9 cellular contexts compared by ENCODE assay signal in the genomic region with DNA sequence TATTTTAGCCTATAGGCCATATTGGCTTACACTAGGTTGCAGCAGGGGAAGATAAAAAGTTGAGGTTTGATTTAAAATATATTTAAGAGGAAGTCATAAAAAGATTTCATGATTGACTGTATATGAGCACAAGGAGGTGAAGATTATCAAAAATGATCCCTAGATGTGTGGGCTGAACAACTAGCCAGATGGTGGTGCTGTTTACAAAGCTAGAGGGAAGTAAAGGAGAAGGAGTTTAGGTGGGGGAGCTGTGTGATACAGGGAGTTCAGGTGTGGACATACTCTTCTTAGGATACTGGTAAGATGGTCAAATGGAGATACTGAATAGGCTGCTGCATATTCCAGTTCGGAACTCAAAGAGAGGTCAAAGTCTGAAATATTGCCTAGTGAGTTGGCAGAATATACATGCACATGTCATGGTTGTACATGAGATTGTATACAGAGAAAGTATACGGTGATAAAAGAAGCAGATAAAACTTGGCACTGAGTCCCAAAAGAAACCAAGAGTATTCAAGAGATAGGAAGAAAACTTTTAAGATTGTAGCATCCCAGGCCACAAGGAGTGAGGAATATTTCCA.
DNase-seq lines count a peak whose midpoint lies in the region; ATAC-seq and TF ChIP-seq lines count a peak whose summit lies in the region.
"Had no signal": no experiment of that assay in that cellular context is flagged by ENCODE, and none has a peak within 500 bp of the region (broad histone marks: within the 10 kb centered on the region; RNA-seq: fewer than 3 reads in every experiment).

No MANE protein-coding gene starts in this region.

- no peaks in the 10 kb centered on the region for H3K4me1 ChIP-seq in psoas muscle
- H3K4me1 ChIP-seq in vagina: no peaks in the 10 kb centered on the region
- H3K4me1 ChIP-seq: BLaER1 had no signal

- no peak for TF ChIP-seq POLR2A in vagina (IDR thresholded peaks at IDR 0.05)
- TF ChIP-seq POLR2A in lower leg skin (IDR thresholded peaks at IDR 0.05): no peak

- H3K36me3 Mint-ChIP-seq in chondrocyte (ENCODE audit: low read depth): no peaks in the 10 kb centered on the region

- TF ChIP-seq CTCF in chondrocyte (IDR thresholded peaks at IDR 0.05) (peak; percentile 84), psoas muscle (IDR thresholded peaks at IDR 0.05) (peak; percentile 7), vagina (IDR thresholded peaks at IDR 0.05) (no peak), lower leg skin (IDR thresholded peaks at IDR 0.05) (no peak)

- H3K27me3 Mint-ChIP-seq in chondrocyte (ENCODE audit: low read depth): no peaks in the 10 kb centered on the region

- 52 to 61% (median 56%) methylated on average over 2 of the region's 2 CpGs for WGBS in psoas muscle, 3 donors
- WGBS in lower leg skin, 2 donors: 58 to 64% methylated on average over 2 of the region's 2 CpGs

- intact Hi-C loops in psoas muscle (cut with DNase I): no loop called here
- intact Hi-C loops in vagina (cut with DNase I): no loop called here
- intact Hi-C loops in lower leg skin (cut with DNase I; ENCODE audit: low total_unique reads): no loop called here

- H3K4me3 Mint-ChIP-seq in chondrocyte (ENCODE audit: unreplicated experiment): no peak overlapping the region

- H3K36me3 ChIP-seq in psoas muscle (ENCODE audit: insufficient read depth in 1 of 2, low read depth in 1 of 2) (no peaks in the 10 kb centered on the region), vagina (no peaks in the 10 kb centered on the region)
- H3K36me3 ChIP-seq: BLaER1 had no signal

- DNase-seq in SKM-1 treated with dmso at 0.1 percent for 144 hours (lab: John Stamatoyannopoulos, UW; ENCODE audit: unreplicated experiment): peak; percentile 4
- DNase-seq in SKM-1 (lab: John Stamatoyannopoulos, UW; ENCODE audit: unreplicated experiment): no peak
- peak; percentile 60 for DNase-seq in NCI-H2227 treated with DMSO at 0.1 percent for 48 hours (lab: John Stamatoyannopoulos, UW)
- DNase-seq in chondrocyte (ENCODE audit: low spot score): no peak
- DNase-seq in psoas muscle: no peak
- no peak for DNase-seq in central memory CD4-positive, alpha-beta T cell
- no peak for DNase-seq in vagina (ENCODE audit: extremely low spot score in 2 of 2)
- no peak for DNase-seq in lower leg skin (ENCODE audit: low spot score in 2 of 2)

- no peaks in the 10 kb centered on the region for H3K9me3 Mint-ChIP-seq in chondrocyte (ENCODE audit: low read depth)

- no peak overlapping the region for H3K27ac ChIP-seq in psoas muscle
- H3K27ac ChIP-seq in vagina: no peak overlapping the region
- H3K27ac ChIP-seq: BLaER1 had no signal

- H3K27ac Mint-ChIP-seq in chondrocyte (ENCODE audit: unreplicated experiment): no peak overlapping the region

- peaks cover 2% of the 10 kb centered on the region for H3K4me1 Mint-ChIP-seq in chondrocyte (ENCODE audit: low read depth)

- no peaks in the 10 kb centered on the region for H3K9me3 ChIP-seq in psoas muscle
- no peaks in the 10 kb centered on the region for H3K9me3 ChIP-seq in vagina
- H3K9me3 ChIP-seq: BLaER1 had no signal

- H3K4me3 ChIP-seq in psoas muscle (no peak overlapping the region), vagina (no peak overlapping the region), lower leg skin (ENCODE audit: low read depth, poor library complexity, severe bottlenecking) (no peak overlapping the region)
- H3K4me3 ChIP-seq: BLaER1 had no signal

- no peak for ATAC-seq in psoas muscle

- H3K27me3 ChIP-seq in psoas muscle (ENCODE audit: insufficient read depth in 3 of 3, low read length in 2 of 3) (no peaks in the 10 kb centered on the region), vagina (no peaks in the 10 kb centered on the region)
- H3K27me3 ChIP-seq: BLaER1 had no signal

Comparison
In these comparisons a context has a peak if more than half of its experiments do, and no peak if none do; other contexts are left out.
1. DNase-seq: peak in SKM-1 treated with dmso at 0.1 percent for 144 hours (single experiment) and NCI-H2227 treated with DMSO at 0.1 percent for 48 hours (single experiment); none in SKM-1 (single experiment), chondrocyte (single experiment), psoas muscle (0 of 2), central memory CD4-positive, alpha-beta T cell (single experiment), vagina (0 of 2) and lower leg skin (0 of 2).
2. CTCF ChIP-seq: peak in chondrocyte (single experiment) and psoas muscle (single experiment); none in vagina (0 of 3) and lower leg skin (0 of 3).